ENCODE assay signal across 15 cellular contexts in the genomic region with DNA sequence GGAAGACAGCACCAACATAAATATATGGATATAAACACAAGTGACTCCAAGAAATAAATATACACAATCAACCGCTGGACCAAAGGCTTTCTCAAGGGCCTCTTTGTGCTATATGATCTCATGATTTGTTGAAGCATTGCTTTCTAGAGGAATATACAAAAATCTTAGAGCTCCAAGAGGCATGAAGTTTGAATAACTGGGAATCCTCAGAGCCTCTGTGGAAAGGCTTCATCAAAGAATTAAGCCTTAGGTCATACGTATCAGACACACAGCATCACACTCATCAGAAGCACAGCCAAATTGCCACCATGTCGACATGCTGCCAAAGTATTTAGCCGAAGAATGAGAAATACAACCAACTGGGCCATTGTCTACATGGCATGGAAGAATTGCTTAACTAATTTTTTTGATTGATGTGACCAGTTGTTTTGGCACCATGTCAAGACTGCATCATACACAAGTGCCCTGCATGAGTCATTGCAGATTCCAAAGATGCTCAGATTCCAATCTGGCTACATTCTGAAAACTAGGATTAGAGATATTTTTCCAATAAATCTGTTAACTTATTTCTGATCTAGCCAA.
DNase-seq lines count a peak whose midpoint lies in the region; ATAC-seq and TF ChIP-seq lines count a peak whose summit lies in the region.
"Had no signal": no experiment of that assay in that cellular context is flagged by ENCODE, and none has a peak within 500 bp of the region (broad histone marks: within the 10 kb centered on the region; RNA-seq: fewer than 3 reads in every experiment).

No MANE protein-coding gene starts in this region.

- H3K9ac ChIP-seq in SK-N-SH = no peak overlapping the region
- H3K9ac ChIP-seq: parathyroid adenoma had no signal

- CTCF ChIA-PET in A673 (lab: Charles Lee) (no interaction called here), HEK293 (lab: Yijun Ruan, JAX) (no interaction called here), SK-N-SH (lab: Yijun Ruan, JAX) (no interaction called here)

- BruUV-seq in A673 (replicated peaks; lab: Mats Ljungman, UMichigan) = no TSS peak

- H3K27ac ChIP-seq in A673 (ENCODE audit: low read depth, low read length, poor library complexity, severe bottlenecking) = no peak overlapping the region
- no peak overlapping the region for H3K27ac ChIP-seq in HEK293 (ENCODE audit: extremely low read depth, low read depth, low read length)
- H3K27ac ChIP-seq in SK-N-SH (ENCODE audit: low read depth in 2 of 2, low read length in 1 of 2) = peak overlapping the region in 1 of 2 experiments; percentile 41; a peak in 1 of 4 replicates
- H3K27ac ChIP-seq: parathyroid adenoma, upper lobe of left lung had no signal

- TF ChIP-seq RAD21 in SK-N-SH (IDR thresholded peaks at IDR 0.05; ENCODE audit: low read length) = no peak

- TF ChIP-seq CTCF in A673 (conservative IDR thresholded peaks at IDR 0.05; ENCODE audit: low read depth, low read length) (no peak), HEK293 (tag by site-specific recombination; IDR thresholded peaks at IDR 0.05) (no peak), SK-N-SH (IDR thresholded peaks at IDR 0.05) (no peak)

- no peaks in the 10 kb centered on the region for H3K9me2 ChIP-seq in SK-N-SH

- 0 out of 2 replicates have a peak overlapping the region, but pooled peaks have one; percentile 18 for H3K4me2 ChIP-seq in SK-N-SH

- H3F3A ChIP-seq in SK-N-SH (replicated peaks; ENCODE audit: insufficient read depth) = peaks cover 4% of the 10 kb centered on the region

- DNase-seq in A673 (ENCODE audit: low spot score) (peak; percentile 75), SK-N-SH (no peak), foreskin melanocyte (peak; percentile 96), NCI-H1417 treated with DMSO at 0.1 percent for 48 hours (lab: John Stamatoyannopoulos, UW) (no peak), NCI-H2081 treated with DMSO at 0.1 percent for 48 hours (lab: John Stamatoyannopoulos, UW) (no peak)
- DNase-seq in activated T-cell treated with anti-CD3 and anti-CD28 coated beads, Interleukin-2, amount 50 U/mL, for 72 hours = no peak
- DNase-seq: activated CD4-positive, CD25-positive, alpha-beta regulatory T cell; activated naive CD4-positive, alpha-beta T cell; left colon; NCI-H1092 treated with DMSO at 0.1 percent for 48 hours; upper lobe of left lung had no signal

- H3K27me3 ChIP-seq in A673 (replicated peaks; ENCODE audit: insufficient read depth, low read depth, low read length, poor library complexity) = no peaks in the 10 kb centered on the region
- no peaks in the 10 kb centered on the region for H3K27me3 ChIP-seq in SK-N-SH (ENCODE audit: insufficient read depth)
- H3K27me3 ChIP-seq: upper lobe of left lung had no signal

- H4K20me1 ChIP-seq in SK-N-SH (ENCODE audit: insufficient read depth) = no peaks in the 10 kb centered on the region

- intact Hi-C loops in A673 (cut with micrococcal nuclease; ENCODE audit: unreplicated experiment) = no loop called here

- H3K9me3 ChIP-seq in A673 (ENCODE audit: low read depth, low read length, poor library complexity, severe bottlenecking) = no peaks in the 10 kb centered on the region
- H3K9me3 ChIP-seq in HEK293 (ENCODE audit: control insufficient read depth, insufficient read depth, low read depth, low read length) = no peaks in the 10 kb centered on the region
- H3K9me3 ChIP-seq in SK-N-SH = no peaks in the 10 kb centered on the region
- H3K9me3 ChIP-seq: upper lobe of left lung had no signal

- no peak overlapping the region for H3K4me3 Mint-ChIP-seq in activated T-cell treated with anti-CD3 and anti-CD28 coated beads, Interleukin-2, amount 50 U/mL, for 72 hours
- H3K4me3 Mint-ChIP-seq: CD14-positive monocyte had no signal

- H3K79me2 ChIP-seq in SK-N-SH (ENCODE audit: insufficient read depth) = no peaks in the 10 kb centered on the region
- H3K79me2 ChIP-seq: parathyroid adenoma had no signal

- no peak overlapping the region for H2AFZ ChIP-seq in SK-N-SH (ENCODE audit: low read depth)
- H2AFZ ChIP-seq: parathyroid adenoma had no signal

- peaks cover 1 to 2% of the 10 kb centered on the region in 2 donors for H3K9me3 Mint-ChIP-seq in activated T-cell treated with anti-CD3 and anti-CD28 coated beads, Interleukin-2, amount 50 U/mL, for 72 hours
- H3K9me3 Mint-ChIP-seq: CD14-positive monocyte had no signal

- WGBS in SK-N-SH (ENCODE audit: low lambda C conversion rate) = 38% methylated on average over 4 of the region's 4 CpGs

- H3K4me1 ChIP-seq in A673 (ENCODE audit: insufficient read depth, low read length, poor library complexity, severe bottlenecking) (no peaks in the 10 kb centered on the region), HEK293 (ENCODE audit: control insufficient read depth, insufficient read depth, low read length) (no peaks in the 10 kb centered on the region), SK-N-SH (ENCODE audit: control insufficient read depth in 1 of 2, insufficient read depth in 2 of 2, low read depth in 1 of 2, low read length in 1 of 2) (0 out of 4 replicates have a peak, but pooled peaks cover 0 to 10% of the 10 kb centered on the region in 2 experiments)
- H3K4me1 ChIP-seq: parathyroid adenoma, upper lobe of left lung had no signal

- no peak overlapping the region for H3K27ac Mint-ChIP-seq in activated T-cell treated with anti-CD3 and anti-CD28 coated beads, Interleukin-2, amount 50 U/mL, for 72 hours
- H3K27ac Mint-ChIP-seq: CD14-positive monocyte had no signal

- no peaks in the 10 kb centered on the region for H3K36me3 Mint-ChIP-seq in activated T-cell treated with anti-CD3 and anti-CD28 coated beads, Interleukin-2, amount 50 U/mL, for 72 hours (ENCODE audit: insufficient read depth in 2 of 2)
- H3K36me3 Mint-ChIP-seq: CD14-positive monocyte had no signal

- TF ChIP-seq EP300 in SK-N-SH (IDR thresholded peaks at IDR 0.05; ENCODE audit: borderline replicate concordance in 1 of 2, low read depth in 1 of 2, low read length in 1 of 2) = peak; percentile 23 to 82; a peak in 1 of 4 replicates

- H3K36me3 ChIP-seq in A673 (ENCODE audit: insufficient read depth, low read length, poor library complexity, severe bottlenecking) (no peaks in the 10 kb centered on the region), HEK293 (ENCODE audit: control insufficient read depth in 2 of 2, insufficient read depth in 1 of 2, low read length in 2 of 2) (no peaks in the 10 kb centered on the region), SK-N-SH (replicated peaks in 1 of 2; ENCODE audit: control insufficient read depth in 1 of 2, insufficient read depth in 2 of 2, low read length in 1 of 2) (no peaks in the 10 kb centered on the region)
- H3K36me3 ChIP-seq: upper lobe of left lung had no signal

- H3K4me1 Mint-ChIP-seq in activated T-cell treated with anti-CD3 and anti-CD28 coated beads, Interleukin-2, amount 50 U/mL, for 72 hours (ENCODE audit: low read depth) = no peaks in the 10 kb centered on the region
- H3K4me1 Mint-ChIP-seq: CD14-positive monocyte had no signal

- POLR2A ChIA-PET in A673 (lab: Charles Lee; ENCODE audit: low non-redundant PET) = interaction anchor here (0.7 kb wide), 1 partner anchor 28 kb away, joined by 7 read pairs; no protein-coding TSS in a partner anchor
- POLR2A ChIA-PET in HEK293 (lab: Yijun Ruan, JAX) = no interaction called here
- POLR2A ChIA-PET in SK-N-SH (lab: Yijun Ruan, JAX) = no interaction called here

- no peak for ATAC-seq in HG02885 (IDR thresholded peaks at IDR 0.05; ENCODE audit: poor library complexity, unreplicated experiment)
- ATAC-seq in activated T-cell treated with anti-CD3 and anti-CD28 coated beads, Interleukin-2, amount 50 U/mL, for 72 hours (replicated peaks in 1 of 2) = no peak
- ATAC-seq: left colon had no signal

- H3K27me3 Mint-ChIP-seq in activated T-cell treated with anti-CD3 and anti-CD28 coated beads, Interleukin-2, amount 50 U/mL, for 72 hours (ENCODE audit: low read depth) = no peaks in the 10 kb centered on the region

- no peak overlapping the region for H3K4me3 ChIP-seq in A673 (ENCODE audit: low read depth, low read length, poor library complexity, severe bottlenecking)
- H3K4me3 ChIP-seq in HEK293 (ENCODE audit: low read depth, low read length) = no peak overlapping the region
- H3K4me3 ChIP-seq in SK-N-SH (ENCODE audit: low read depth in 2 of 2, low read length in 1 of 2) = no peak overlapping the region
- H3K4me3 ChIP-seq: upper lobe of left lung had no signal

TF ChIP-seq in HEK293, 187 proteins besides CTCF, POLR2A, EP300 and RAD21 (continues in another document):
- TF ChIP-seq ZNF549 (tag by site-specific recombination; IDR thresholded peaks at IDR 0.05) (no peak), ZEB2 (tag by site-specific recombination; IDR thresholded peaks at IDR 0.05) (0 out of 2 replicates have a peak, but pooled peaks have one; percentile 32), MEIS1 (CRISPR knock-in tag; IDR thresholded peaks at IDR 0.05; ENCODE audit: borderline replicate concordance) (0 out of 2 replicates have a peak, but pooled peaks have one; percentile 29), ZNF266 (tag by site-specific recombination; IDR thresholded peaks at IDR 0.05; ENCODE audit: low read depth) (no peak)

TF ChIP-seq in SK-N-SH, 30 proteins besides CTCF, POLR2A, EP300 and RAD21 (continues in another document):
- TF ChIP-seq JUND (IDR thresholded peaks at IDR 0.05) = peak; percentile 94
- TF ChIP-seq GABPA (IDR thresholded peaks at IDR 0.05; ENCODE audit: low read depth) = no peak
- peak; percentile 40; the same call in 1 of the 2 replicates for TF ChIP-seq POLR2AphosphoS5 (IDR thresholded peaks at IDR 0.05; ENCODE audit: low read depth, low read length)
- 0 out of 2 replicates have a peak, but pooled peaks have one; percentile 33 for TF ChIP-seq RXRA (IDR thresholded peaks at IDR 0.05; ENCODE audit: borderline replicate concordance, low read depth)
- TF ChIP-seq NFIC (IDR thresholded peaks at IDR 0.05; ENCODE audit: borderline replicate concordance) = peak; percentile 98
- no peak for TF ChIP-seq RFX5 (IDR thresholded peaks at IDR 0.05; ENCODE audit: low read length)
- TF ChIP-seq TAF1 (IDR thresholded peaks at IDR 0.05; ENCODE audit: borderline replicate concordance, low read depth, low read length) = no peak
- TF ChIP-seq PBX3 (IDR thresholded peaks at IDR 0.05) = peak; percentile 97

Comparison
In these comparisons a context has a peak if more than half of its experiments do, and no peak if none do; other contexts are left out.
1. DNase-seq: peak in A673 (single experiment) and foreskin melanocyte (single experiment); none in SK-N-SH (single experiment), activated T-cell treated with anti-CD3 and anti-CD28 coated beads, Interleukin-2, amount 50 U/mL, for 72 hours (0 of 2), NCI-H1417 treated with DMSO at 0.1 percent for 48 hours (single experiment) and NCI-H2081 treated with DMSO at 0.1 percent for 48 hours (single experiment).